Comparison of ENCODE assay signal across 1 cellular context in genomic region chr15:40441736-40442531, GRCh38.
TF ChIP-seq lines count a peak whose summit lies in the region.

No MANE protein-coding gene starts in this region.

TF ChIP-seq in GM23338, 12 proteins besides CTCF, POLR2A, EP300 and RAD21 (continued from another document):
- no peak for TF ChIP-seq REST (IDR thresholded peaks at IDR 0.05; ENCODE audit: unreplicated experiment)
- TF ChIP-seq EZH2phosphoT487 (IDR thresholded peaks at IDR 0.05; ENCODE audit: unreplicated experiment) = no peak
- TF ChIP-seq POLR2AphosphoS5 (IDR thresholded peaks at IDR 0.05; ENCODE audit: low read depth) = no peak
- TF ChIP-seq ZNF331 (CRISPR knock-in tag; IDR thresholded peaks at IDR 0.05; ENCODE audit: low read depth) = no peak
- no peak for TF ChIP-seq ETS1 (IDR thresholded peaks at IDR 0.05)
- TF ChIP-seq CREB1 (CRISPR knock-in tag; IDR thresholded peaks at IDR 0.05; ENCODE audit: low read depth) = no peak
- no peak for TF ChIP-seq ZNF462 (CRISPR knock-in tag; IDR thresholded peaks at IDR 0.05)
- TF ChIP-seq EZH2 (IDR thresholded peaks at IDR 0.05; ENCODE audit: low read depth, unreplicated experiment) = no peak
- no peak for TF ChIP-seq NANOG (IDR thresholded peaks at IDR 0.05; ENCODE audit: borderline replicate concordance)
